ENCODE assay signal across 11 cellular contexts in the genomic region with DNA sequence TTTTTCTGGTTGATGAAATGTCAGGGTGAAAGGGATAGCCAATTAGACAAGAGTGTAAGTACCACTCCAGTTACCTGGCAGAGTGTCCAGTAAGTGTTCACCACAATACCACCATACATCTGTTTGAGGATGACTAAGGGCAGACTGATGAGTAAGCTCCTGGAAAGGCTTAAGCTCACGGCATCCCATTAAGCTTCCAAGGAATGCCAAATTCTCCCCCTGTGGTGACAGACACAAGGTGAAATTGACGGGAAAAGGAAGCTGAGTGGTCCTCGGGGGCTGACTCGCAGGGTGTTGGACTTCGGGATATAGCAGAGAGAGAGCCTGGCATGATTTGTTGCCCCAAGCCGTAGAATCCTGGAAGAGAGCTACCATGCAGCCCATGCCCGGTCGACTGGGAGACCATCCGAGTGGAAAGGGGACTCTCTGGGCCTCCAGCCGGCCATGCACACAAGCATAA. TPM values are rescaled to one million over a fixed set of nuclear protein-coding genes. Genes with fewer than 3 reads are reported as not detected.
DNase-seq lines count a peak whose midpoint lies in the region; ATAC-seq and TF ChIP-seq lines count a peak whose summit lies in the region.
"Had no signal": no experiment of that assay in that cellular context is flagged by ENCODE, and none has a peak within 500 bp of the region (broad histone marks: within the 10 kb centered on the region; RNA-seq: fewer than 3 reads in every experiment).

No MANE protein-coding gene starts in this region.

- no peak overlapping the region for H2AFZ ChIP-seq in GM23248

- peaks cover 43% of the 10 kb centered on the region for H3K4me1 ChIP-seq in GM23248 (ENCODE audit: insufficient read depth)
- H3K4me1 ChIP-seq in endodermal cell (ENCODE audit: control insufficient read depth, insufficient read depth, low read length), result peaks cover 4% of the 10 kb centered on the region
- H3K4me1 ChIP-seq in upper lobe of left lung, result peaks cover 0 to 10% (median 4%) of the 10 kb centered on the region in 4 donors
- no peaks in the 10 kb centered on the region for H3K4me1 ChIP-seq in testis

- POLR2A ChIA-PET in T-cell (lab: Charles Lee), result no interaction called here

- CTCF ChIA-PET in T-cell (lab: Charles Lee), result interaction anchor here (0.6 to 0.7 kb wide), 2 partner anchors 13 to 115 kb away, joined by 3 to 6 read pairs; no protein-coding TSS in a partner anchor

- intact Hi-C loops in testis (cut with DNase I; ENCODE audit: low total_unique reads), result no loop called here

- H3K9me2 ChIP-seq in GM23248 (ENCODE audit: insufficient read depth), result no peaks in the 10 kb centered on the region

- peak overlapping the region; percentile 45 for H3K4me2 ChIP-seq in GM23248 (ENCODE audit: unreplicated experiment)

- H3K27me3 ChIP-seq in GM23248 (replicated peaks; ENCODE audit: insufficient read depth) (no peaks in the 10 kb centered on the region), endodermal cell (ENCODE audit: control insufficient read depth, insufficient read depth, low read length, poor library complexity, severe bottlenecking) (no peaks in the 10 kb centered on the region), upper lobe of left lung (no peaks in the 10 kb centered on the region), testis (no peaks in the 10 kb centered on the region)
- H3K27me3 ChIP-seq: ovary had no signal

- H3K4me3 Mint-ChIP-seq in endodermal cell (no peak overlapping the region), T-cell (no peak overlapping the region)
- H3K4me3 Mint-ChIP-seq: activated CD4-positive, alpha-beta memory T cell treated with anti-CD3 and anti-CD28 coated beads for 36 hours had no signal

- H3K27ac Mint-ChIP-seq in endodermal cell, result peak overlapping the region; percentile 71
- no peak overlapping the region for H3K27ac Mint-ChIP-seq in T-cell
- H3K27ac Mint-ChIP-seq: activated CD4-positive, alpha-beta memory T cell treated with anti-CD3 and anti-CD28 coated beads for 36 hours had no signal

- no peak overlapping the region for H3K4me3 ChIP-seq in GM23248
- peak overlapping the region; percentile 29 for H3K4me3 ChIP-seq in endodermal cell (ENCODE audit: low read length)
- no peak overlapping the region for H3K4me3 ChIP-seq in upper lobe of left lung
- no peak overlapping the region for H3K4me3 ChIP-seq in testis
- H3K4me3 ChIP-seq: ovary had no signal

- DNase-seq in GM23248 (peak; percentile 96), NCI-H446 treated with DMSO at 0.1 percent for 48 hours (lab: John Stamatoyannopoulos, UW) (peak; percentile 59), endodermal cell (peak; percentile 86), pulmonary artery endothelial cell (ENCODE audit: low read depth, low spot score) (peak; percentile 43), T-cell (no peak), upper lobe of left lung (no peak), testis (no peak), GOT3 (lab: John Stamatoyannopoulos, UW) (no peak)
- DNase-seq: activated CD4-positive, alpha-beta memory T cell treated with anti-CD3 and anti-CD28 coated beads for 36 hours; anterior cingulate cortex; ovary had no signal

- H3K27me3 Mint-ChIP-seq in endodermal cell (ENCODE audit: insufficient read depth), result peaks cover 2% of the 10 kb centered on the region
- H3K27me3 Mint-ChIP-seq in T-cell, result peaks cover 19 to 23% of the 10 kb centered on the region in 2 donors

- H3K4me1 Mint-ChIP-seq in endodermal cell (peaks cover 28% of the 10 kb centered on the region), T-cell (peaks cover 4 to 7% (median 5%) of the 10 kb centered on the region in 3 donors)

- TF ChIP-seq POLR2A in upper lobe of left lung (IDR thresholded peaks at IDR 0.05) (no peak), testis (IDR thresholded peaks at IDR 0.05) (no peak)

- no peaks in the 10 kb centered on the region for H3K9me3 ChIP-seq in GM23248 (ENCODE audit: low read depth)
- peaks cover 37% of the 10 kb centered on the region for H3K9me3 ChIP-seq in endodermal cell (ENCODE audit: control insufficient read depth, low read length)
- no peaks in the 10 kb centered on the region for H3K9me3 ChIP-seq in upper lobe of left lung
- no peaks in the 10 kb centered on the region for H3K9me3 ChIP-seq in testis
- H3K9me3 ChIP-seq: ovary had no signal

- H3K36me3 ChIP-seq in GM23248 (ENCODE audit: low read depth) (no peaks in the 10 kb centered on the region), endodermal cell (ENCODE audit: control insufficient read depth, insufficient read depth, low read length) (no peaks in the 10 kb centered on the region), upper lobe of left lung (no peaks in the 10 kb centered on the region), testis (ENCODE audit: low read depth, missing control alignments) (no peaks in the 10 kb centered on the region)
- H3K36me3 ChIP-seq: ovary had no signal

- no peaks in the 10 kb centered on the region for H4K20me1 ChIP-seq in GM23248 (ENCODE audit: insufficient read depth)

- ATAC-seq in T-cell (replicated peaks in 1 of 4) (no peak), upper lobe of left lung (ENCODE audit: low FRiP score in 2 of 2) (no peak)

- H3K9me3 Mint-ChIP-seq in endodermal cell (peaks cover 35% of the 10 kb centered on the region), T-cell (no peaks in the 10 kb centered on the region)
- H3K9me3 Mint-ChIP-seq: activated CD4-positive, alpha-beta memory T cell treated with anti-CD3 and anti-CD28 coated beads for 36 hours had no signal

- in situ Hi-C loops in GM23248 (cut with MboI), result no loop called here

- H3K79me2 ChIP-seq in GM23248 (ENCODE audit: insufficient read depth), result no peaks in the 10 kb centered on the region

- H3K9ac ChIP-seq in GM23248 (no peak overlapping the region), endodermal cell (ENCODE audit: extremely low read depth, low read length, poor library complexity, severe bottlenecking) (no peak overlapping the region)

- H3K36me3 Mint-ChIP-seq in endodermal cell (ENCODE audit: low read depth) (peaks cover 7% of the 10 kb centered on the region), T-cell (no peaks in the 10 kb centered on the region)
- H3K36me3 Mint-ChIP-seq: activated CD4-positive, alpha-beta memory T cell treated with anti-CD3 and anti-CD28 coated beads for 36 hours had no signal

- H3K27ac ChIP-seq in GM23248 (peak overlapping the region; percentile 30), endodermal cell (ENCODE audit: low read depth, low read length) (no peak overlapping the region), upper lobe of left lung (no peak overlapping the region), testis (no peak overlapping the region)
- H3K27ac ChIP-seq: ovary had no signal

- H3F3A ChIP-seq in GM23248 (ENCODE audit: insufficient read depth), result peaks cover 38% of the 10 kb centered on the region

- TF ChIP-seq CTCF in endodermal cell (conservative IDR thresholded peaks at IDR 0.05) (no peak), upper lobe of left lung (IDR thresholded peaks at IDR 0.05) (no peak), testis (IDR thresholded peaks at IDR 0.05) (no peak)

- TF ChIP-seq EP300 in upper lobe of left lung (IDR thresholded peaks at IDR 0.05), result no peak

- WGBS in GM23248 (ENCODE audit: low coverage in 1 of 2, low lambda C conversion rate in 2 of 2, missing lambda C conversion rate in 2 of 2), 2 experiments, result 38 to 39% methylated on average over 10 of the region's 10 CpGs
- WGBS in endodermal cell (ENCODE audit: insufficient coverage in 1 of 2, insufficient read length in 1 of 2), 2 experiments, result 81 to 92% methylated on average over 8 to 10 of the region's 10 CpGs
- 83 to 91% methylated on average over 4 to 10 of the region's 10 CpGs for WGBS in upper lobe of left lung, 2 donors
- WGBS in testis, 2 donors, result 89 to 94% methylated on average over 7 to 10 of the region's 10 CpGs

RNA-seq across cellular contexts. Expression of gene BST1, which starts 7.6 kb away (rescaled TPM):
- 32.6 and 33.3 TPM in 2 replicates for total RNA-seq in GM23248 (2014; rRNA removed; shearing (Covaris generic))
- polyA plus RNA-seq in GM23248 (2016; fragmentation: Nextera tagmentation; extraction: Ambion mirVana) (24.3 and 28.7 TPM in 2 replicates), testis (ENCODE audit: insufficient read depth, low read depth, low replicate concordance) (6.9 TPM)
- total RNA-seq in endodermal cell (under 1 TPM; 0.44 to 0.53 TPM), pulmonary artery endothelial cell (19.2 and 23.8 TPM in 2 replicates), T-cell (under 1 TPM in 4 of 5 donors, not detected in 1; 0.28 to 0.55 (median 0.46) TPM), upper lobe of left lung (10 to 100 TPM in 4 of 6 donors, 1 to 10 TPM in 2; 4.2 to 19.5 (median 11.1) TPM), testis (1 to 10 TPM; 1.1 to 1.6 TPM)
- 0.85 TPM for polyA plus RNA-seq in endodermal cell (2013, experiment 1 of 2)
- polyA plus RNA-seq in endodermal cell (2013, experiment 2 of 2), result 0.87 TPM

RNA-seq across cellular contexts. Expression of gene FAM200B, which starts 13.6 kb away (rescaled TPM):
- 32.9 and 33.2 TPM in 2 replicates for total RNA-seq in GM23248 (2014; rRNA removed; shearing (Covaris generic))
- polyA plus RNA-seq in GM23248 (2016; fragmentation: Nextera tagmentation; extraction: Ambion mirVana), result 70.6 and 74.6 TPM in 2 replicates
- total RNA-seq in endodermal cell, result 10 to 100 TPM; 18.1 to 27.8 TPM
- 40.1 TPM for polyA plus RNA-seq in endodermal cell (2013, experiment 1 of 2)
- polyA plus RNA-seq in endodermal cell (2013, experiment 2 of 2), result 47.0 TPM
- total RNA-seq in pulmonary artery endothelial cell, result 16.0 and 16.6 TPM in 2 replicates
- total RNA-seq in T-cell, result 10 to 100 TPM; 19.1 to 29.4 (median 20.7) TPM
- total RNA-seq in upper lobe of left lung, result 10 to 100 TPM; 13.6 to 48.2 (median 26.9) TPM
- 10 to 100 TPM; 41.8 to 48.9 TPM for total RNA-seq in testis
- 75.2 TPM for polyA plus RNA-seq in testis (ENCODE audit: insufficient read depth, low read depth, low replicate concordance)

RNA-seq across cellular contexts. Expression of gene FBXL5, which starts 40.1 kb away (rescaled TPM):
- total RNA-seq in GM23248 (2014; rRNA removed; shearing (Covaris generic)), result 68.4 and 82.7 TPM in 2 replicates
- polyA plus RNA-seq in GM23248 (2016; fragmentation: Nextera tagmentation; extraction: Ambion mirVana) (55.6 and 57.8 TPM in 2 replicates), testis (ENCODE audit: insufficient read depth, low read depth, low replicate concordance) (162 TPM)
- total RNA-seq in endodermal cell (10 to 100 TPM; 60.3 to 88.4 TPM), pulmonary artery endothelial cell (71.3 and 149 TPM in 2 replicates), T-cell (10 to 100 TPM; 40.2 to 64.6 (median 45.0) TPM), upper lobe of left lung (100 to 1,000 TPM in 2 of 6 donors, 10 to 100 TPM in 4; 52.4 to 146 (median 94.9) TPM), testis (100 to 1,000 TPM; 149 to 153 TPM)
- 64.0 TPM for polyA plus RNA-seq in endodermal cell (2013, experiment 1 of 2)
- 67.2 TPM for polyA plus RNA-seq in endodermal cell (2013, experiment 2 of 2)

Comparison
In these comparisons a context has a peak if more than half of its experiments do, and no peak if none do; other contexts are left out.
1. DNase-seq: peak in GM23248 (single experiment), NCI-H446 treated with DMSO at 0.1 percent for 48 hours (single experiment), endodermal cell (single experiment) and pulmonary artery endothelial cell (single experiment); none in T-cell (0 of 34), upper lobe of left lung (0 of 2), testis (single experiment) and GOT3 (single experiment).